8 cellular contexts compared by ENCODE assay signal in the genomic region with DNA sequence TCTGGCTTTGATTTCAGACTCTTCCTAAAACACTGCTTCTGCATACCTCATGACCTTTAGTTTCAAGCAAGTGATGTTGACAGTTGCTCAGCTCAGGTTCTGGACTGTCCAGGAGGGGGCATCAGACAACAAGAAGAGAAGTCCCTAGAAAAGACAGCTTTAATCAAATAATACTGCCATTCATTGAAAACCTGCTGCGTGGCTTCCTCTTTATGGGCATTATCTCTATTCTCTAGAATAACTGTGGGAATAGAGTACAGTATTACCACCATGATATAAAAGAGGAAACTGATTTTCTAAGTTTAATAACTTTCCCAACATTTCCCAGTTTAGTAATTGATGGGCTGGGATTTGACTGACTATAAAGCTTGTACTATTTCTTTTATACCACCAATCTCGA.
DNase-seq lines count a peak whose midpoint lies in the region; ATAC-seq, FAIRE-seq and TF ChIP-seq lines count a peak whose summit lies in the region.

No MANE protein-coding gene starts in this region.

- H3K4me2 ChIP-seq in Karpas-422 (ENCODE audit: low read depth, low read length, poor library complexity, severe bottlenecking) = peak overlapping the region; percentile 35

- intact Hi-C loops in prostate gland (cut with DNase I) = no loop called here

- H3K4me1 ChIP-seq in Karpas-422 (ENCODE audit: low read length) (peaks cover 31% of the 10 kb centered on the region), prostate gland (replicated peaks) (no peaks in the 10 kb centered on the region)

- ATAC-seq in GM21619 (IDR thresholded peaks at IDR 0.05; ENCODE audit: unreplicated experiment) = peak; percentile 70

- DNase-seq in DMS53 (lab: John Stamatoyannopoulos, UW) = peak; percentile 86
- peak; percentile 90 for DNase-seq in Karpas-422
- peak; percentile 50 for DNase-seq in RCC 7860 (ENCODE audit: low spot score)
- peak; percentile 8 for DNase-seq in activated T-helper 9 cell treated with anti-CD3 and anti-CD28 coated beads, Interleukin-2, amount 50 U/mL, for 16 hours (ENCODE audit: low read depth)
- DNase-seq in globus pallidus (ENCODE audit: low spot score) = peak; percentile 78
- peak; percentile 61 for DNase-seq in prostate gland (ENCODE audit: low spot score)
- DNase-seq in 8988T = no peak

- H3K36me3 ChIP-seq in Karpas-422 (ENCODE audit: insufficient read depth, low read length) (no peaks in the 10 kb centered on the region), prostate gland (no peaks in the 10 kb centered on the region)

- peak overlapping the region; percentile 18; the same call in 1 of the 2 replicates for H3K4me3 ChIP-seq in Karpas-422 (ENCODE audit: low read length)
- no peak overlapping the region for H3K4me3 ChIP-seq in prostate gland

- peak overlapping the region; percentile 30; the same call in 1 of the 2 replicates for H3K27ac ChIP-seq in Karpas-422 (ENCODE audit: low read length)
- no peak overlapping the region for H3K27ac ChIP-seq in prostate gland

- no peaks in the 10 kb centered on the region for H4K20me1 ChIP-seq in Karpas-422 (ENCODE audit: insufficient read depth, low read depth, low read length)

- peak; percentile 67 for FAIRE-seq in RCC 7860 (lab: Jason Lieb, UNC)

- TF ChIP-seq POLR2A in prostate gland (IDR thresholded peaks at IDR 0.05) = no peak

- H3K27me3 ChIP-seq in Karpas-422 (ENCODE audit: low read length) (no peaks in the 10 kb centered on the region), prostate gland (replicated peaks; ENCODE audit: insufficient read depth) (no peaks in the 10 kb centered on the region)

- H3K79me2 ChIP-seq in Karpas-422 (ENCODE audit: low read length) = no peaks in the 10 kb centered on the region

- H3K9me3 ChIP-seq in Karpas-422 (ENCODE audit: low read length) (no peaks in the 10 kb centered on the region), prostate gland (no peaks in the 10 kb centered on the region)

- H3K9ac ChIP-seq in Karpas-422 (ENCODE audit: low read length) = no peak overlapping the region

- no peaks in the 10 kb centered on the region for H3K9me2 ChIP-seq in Karpas-422 (replicated peaks; ENCODE audit: insufficient read depth, low read length)

- peak in 3 of 4 experiments; percentile 62 to 65 (median 64) for TF ChIP-seq CTCF in prostate gland (IDR thresholded peaks at IDR 0.05)

- no peak overlapping the region for H2AFZ ChIP-seq in Karpas-422 (ENCODE audit: low read length)

- 35% methylated on average over 2 of the region's 2 CpGs for WGBS in prostate gland
